ENCODE assay signal across 8 cellular contexts in the genomic region with DNA sequence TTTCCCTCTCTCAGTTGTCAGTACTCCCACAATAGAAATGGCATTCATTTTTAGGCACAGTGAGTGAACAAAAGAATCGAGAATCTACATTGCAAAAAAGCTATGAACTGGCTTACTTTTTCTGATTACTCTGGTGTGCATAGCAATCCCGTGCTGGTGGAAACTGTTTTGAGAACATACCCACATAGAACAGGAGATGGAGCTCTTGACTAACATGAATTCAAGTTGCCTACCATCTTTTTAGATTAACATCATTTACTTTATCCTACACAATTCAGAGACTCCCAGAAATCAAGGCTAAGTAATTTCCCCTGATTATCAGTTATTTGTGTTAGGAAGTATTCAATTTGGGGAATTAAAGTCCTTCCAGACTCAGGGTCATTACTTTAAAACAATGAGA.
DNase-seq lines count a peak whose midpoint lies in the region; ATAC-seq and TF ChIP-seq lines count a peak whose summit lies in the region.

No MANE protein-coding gene starts in this region.

- TF ChIP-seq POLR2A in adrenal gland (IDR thresholded peaks at IDR 0.05) = no peak

- intact Hi-C loops in adrenal gland (cut with DNase I) = loop anchor here in 1 of 2 donors (10.0 kb wide), 1 partner anchor 739 kb away; no protein-coding TSS in a partner anchor

- no peaks in the 10 kb centered on the region for H3K36me3 ChIP-seq in adrenal gland (replicated peaks in 1 of 2)

- no peaks in the 10 kb centered on the region for H3K27me3 ChIP-seq in adrenal gland

- DNase-seq in NCI-H748 (lab: John Stamatoyannopoulos, UW; ENCODE audit: unreplicated experiment) = peak; percentile 1
- no peak for DNase-seq in NCI-H748 treated with DMSO at 0.1 percent for 48 hours (lab: John Stamatoyannopoulos, UW)
- peak; percentile 31 for DNase-seq in M059J (ENCODE audit: low read depth)
- DNase-seq in adrenal gland = no peak
- DNase-seq in kidney tubule cell (ENCODE audit: low spot score) = peak; percentile 57
- DNase-seq in UCSD-AML1 (lab: John Stamatoyannopoulos, UW; ENCODE audit: unreplicated experiment) = no peak
- no peak for DNase-seq in activated CD4-positive, CD25-positive, alpha-beta regulatory T cell (lab: John Stamatoyannopoulos, UW)

- no peak for ATAC-seq in HG03097 (IDR thresholded peaks at IDR 0.05; ENCODE audit: low FRiP score, unreplicated experiment)

- no peak overlapping the region for H3K27ac ChIP-seq in adrenal gland

- 7 to 10% (median 8%) methylated on average over 2 of the region's 2 CpGs for WGBS in adrenal gland, 4 donors

- no peak overlapping the region for H3K4me3 ChIP-seq in adrenal gland

- H3K4me1 ChIP-seq in adrenal gland (replicated peaks in 1 of 2) = peaks cover 0 to 22% of the 10 kb centered on the region in 2 donors

- peak in 5 of 6 experiments; percentile 49 to 73 (median 60) for TF ChIP-seq CTCF in adrenal gland (IDR thresholded peaks at IDR 0.05)

- H3K9me3 ChIP-seq in adrenal gland (replicated peaks in 1 of 3) = no peaks in the 10 kb centered on the region

Comparison
In these comparisons a context has a peak if more than half of its experiments do, and no peak if none do; other contexts are left out.
1. DNase-seq: peak in NCI-H748 (single experiment), M059J (single experiment) and kidney tubule cell (single experiment); none in NCI-H748 treated with DMSO at 0.1 percent for 48 hours (single experiment), adrenal gland (0 of 7), UCSD-AML1 (single experiment) and activated CD4-positive, CD25-positive, alpha-beta regulatory T cell (0 of 4).